In genomic region chr4:181364504-181364903, GRCh38 we compare ENCODE assay signal across 16 cellular contexts.
DNase-seq lines count a peak whose midpoint lies in the region; ATAC-seq lines count a peak whose summit lies in the region.
"Had no signal": no experiment of that assay in that cellular context is flagged by ENCODE, and none has a peak within 500 bp of the region (broad histone marks: within the 10 kb centered on the region; RNA-seq: fewer than 3 reads in every experiment).

No MANE protein-coding gene starts in this region.

- DNase-seq in AG08395 (ENCODE audit: low spot score) (peak; percentile 2), HPDE6-E6E7 (ENCODE audit: extremely low spot score) (peak; percentile 4), SW480 (ENCODE audit: low spot score) (peak; percentile 2), iris pigment epithelial cell (ENCODE audit: low read depth) (peak; percentile 4), medulla oblongata (ENCODE audit: extremely low spot score) (no peak)
- DNase-seq in activated effector memory CD4-positive, alpha-beta T cell treated with Interleukin-2 at 50 U/mL for 16 hours, result no peak
- DNase-seq: COR-L47, DMS153, NCI-H1417 treated with DMSO at 0.1 percent for 48 hours, NCI-H1930, NCI-H446, RPMI8226, SJCRH30, SW 1271 had no signal

- no peak for ATAC-seq in GM18867 (IDR thresholded peaks at IDR 0.05; ENCODE audit: unreplicated experiment)
- ATAC-seq in GM18520 (IDR thresholded peaks at IDR 0.05; ENCODE audit: unreplicated experiment), result no peak

Comparison
In these comparisons a context has a peak if more than half of its experiments do, and no peak if none do; other contexts are left out.
1. DNase-seq: peak in AG08395 (single experiment), HPDE6-E6E7 (single experiment), SW480 (single experiment) and iris pigment epithelial cell (single experiment); none in medulla oblongata (single experiment) and activated effector memory CD4-positive, alpha-beta T cell treated with Interleukin-2 at 50 U/mL for 16 hours (single experiment).